In the genomic region with DNA sequence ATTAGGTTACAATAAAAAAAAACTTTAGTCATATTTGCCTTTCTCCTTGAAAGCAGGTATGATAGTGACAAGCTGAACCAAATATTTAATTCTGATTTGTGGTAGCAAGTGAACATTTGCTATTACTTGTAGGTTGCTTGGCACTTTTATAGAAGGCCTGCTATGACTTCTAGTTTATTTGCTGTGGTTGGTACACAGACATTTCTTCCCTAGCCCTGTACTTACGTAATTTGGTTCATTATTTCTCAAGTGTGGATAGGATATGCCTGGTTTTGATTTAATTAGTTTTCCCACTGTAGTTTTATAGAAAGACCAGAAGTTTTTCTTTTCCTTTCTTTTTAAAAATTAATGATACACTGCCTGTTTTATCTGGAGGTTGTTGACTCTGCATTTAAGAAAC, we compare ENCODE assay signal across 17 cellular contexts. TPM values are rescaled to one million over a fixed set of nuclear protein-coding genes. Genes with fewer than 3 reads are reported as not detected.
DNase-seq lines count a peak whose midpoint lies in the region; ATAC-seq, FAIRE-seq and TF ChIP-seq lines count a peak whose summit lies in the region.
"Had no signal": no experiment of that assay in that cellular context is flagged by ENCODE, and none has a peak within 500 bp of the region (broad histone marks: within the 10 kb centered on the region; RNA-seq: fewer than 3 reads in every experiment).

No MANE protein-coding gene starts in this region.

- peaks cover 28% of the 10 kb centered on the region for H3K36me3 Mint-ChIP-seq in nephron progenitor cell (ENCODE audit: low read depth)
- peaks cover 8% of the 10 kb centered on the region for H3K36me3 Mint-ChIP-seq in activated naive CD4-positive, alpha-beta T cell treated with anti-CD3 and anti-CD28 coated beads for 36 hours (ENCODE audit: low read depth)

- peak overlapping the region; percentile 51 for H3K27ac Mint-ChIP-seq in nephron progenitor cell
- no peak overlapping the region for H3K27ac Mint-ChIP-seq in activated naive CD4-positive, alpha-beta T cell treated with anti-CD3 and anti-CD28 coated beads for 36 hours

- intact Hi-C loops in activated naive CD4-positive, alpha-beta T cell treated with anti-CD3 and anti-CD28 coated beads for 36 hours (cut with micrococcal nuclease), result no loop called here

- H3K4me3 ChIP-seq in AG10803 (ENCODE audit: low read length), result no peak overlapping the region

- no peaks in the 10 kb centered on the region for H3K4me1 Mint-ChIP-seq in nephron progenitor cell
- peaks cover 2% of the 10 kb centered on the region for H3K4me1 Mint-ChIP-seq in activated naive CD4-positive, alpha-beta T cell treated with anti-CD3 and anti-CD28 coated beads for 36 hours (ENCODE audit: low read depth)

- FAIRE-seq in D721Med (lab: Jason Lieb, UNC), result peak; percentile 16
- FAIRE-seq: GM12892 had no signal

- peak; percentile 63 for DNase-seq in AG10803 (ENCODE audit: low read depth)
- no peak for DNase-seq in D721Med (ENCODE audit: insufficient read length, low spot score)
- peak; percentile 17 for DNase-seq in amniotic epithelial cell (ENCODE audit: low read depth)
- no peak for DNase-seq in nephron progenitor cell
- no peak for DNase-seq in activated naive CD4-positive, alpha-beta T cell treated with anti-CD3 and anti-CD28 coated beads for 36 hours
- DNase-seq in COR-L47 (lab: John Stamatoyannopoulos, UW), result no peak
- DNase-seq: CD8-positive, alpha-beta memory T cell; GDM1; GOT3; KG1; NCI-H1105; NCI-H1694; NCI-H2227 treated with DMSO at 0.1 percent for 48 hours; NCI-H524 had no signal

- H3K9me3 Mint-ChIP-seq in nephron progenitor cell, result no peaks in the 10 kb centered on the region
- H3K9me3 Mint-ChIP-seq in activated naive CD4-positive, alpha-beta T cell treated with anti-CD3 and anti-CD28 coated beads for 36 hours, result no peaks in the 10 kb centered on the region
- H3K9me3 Mint-ChIP-seq: CD8-positive, alpha-beta memory T cell had no signal

- TF ChIP-seq CTCF in AG10803 (conservative IDR thresholded peaks at IDR 0.05; ENCODE audit: low read length), result no peak
- no peak for TF ChIP-seq CTCF in D721Med (IDR thresholded peaks at IDR 0.05; ENCODE audit: insufficient read depth, missing control alignments)
- TF ChIP-seq CTCF in nephron progenitor cell (IDR thresholded peaks at IDR 0.05), result no peak

- no peaks in the 10 kb centered on the region for H3K27me3 Mint-ChIP-seq in nephron progenitor cell (ENCODE audit: low read depth, poor library complexity)
- H3K27me3 Mint-ChIP-seq in activated naive CD4-positive, alpha-beta T cell treated with anti-CD3 and anti-CD28 coated beads for 36 hours (ENCODE audit: low read depth), result no peaks in the 10 kb centered on the region
- H3K27me3 Mint-ChIP-seq: CD8-positive, alpha-beta memory T cell had no signal

- CTCF ChIA-PET in activated naive CD4-positive, alpha-beta T cell treated with anti-CD3 and anti-CD28 coated beads for 36 hours (lab: Charles Lee), result interaction anchor here (1.0 kb wide), 1 partner anchor 116 kb away, joined by 4 read pairs; no protein-coding TSS in a partner anchor

- no peak for ATAC-seq in HG03439 (IDR thresholded peaks at IDR 0.05; ENCODE audit: unreplicated experiment)
- ATAC-seq: Panc1 had no signal

- no peak overlapping the region for H3K4me3 Mint-ChIP-seq in nephron progenitor cell
- H3K4me3 Mint-ChIP-seq in activated naive CD4-positive, alpha-beta T cell treated with anti-CD3 and anti-CD28 coated beads for 36 hours, result no peak overlapping the region
- H3K4me3 Mint-ChIP-seq: CD8-positive, alpha-beta memory T cell had no signal

RNA-seq across cellular contexts. Expression of gene PPP2R5A, which starts 55.9 kb away (rescaled TPM):
- 10 to 100 TPM; 30.6 to 31.4 TPM for total RNA-seq in activated naive CD4-positive, alpha-beta T cell treated with anti-CD3 and anti-CD28 coated beads for 36 hours

Comparison
In these comparisons a context has a peak if more than half of its experiments do, and no peak if none do; other contexts are left out.
1. DNase-seq: peak in AG10803 (single experiment) and amniotic epithelial cell (single experiment); none in D721Med (single experiment), nephron progenitor cell (single experiment), activated naive CD4-positive, alpha-beta T cell treated with anti-CD3 and anti-CD28 coated beads for 36 hours (single experiment) and COR-L47 (single experiment).